Comparison of ENCODE assay signal across 8 cellular contexts in genomic region chr17:27494192-27495091, GRCh38. TPM values are rescaled to one million over a fixed set of nuclear protein-coding genes. Genes with fewer than 3 reads are reported as not detected.
DNase-seq lines count a peak whose midpoint lies in the region; ATAC-seq and TF ChIP-seq lines count a peak whose summit lies in the region.

No MANE protein-coding gene starts in this region.

- in situ Hi-C loops in mammary epithelial cell (cut with MboI; ENCODE audit: low sequenced_read_pairs in 2 of 2), result loop anchor here (10.0 kb wide), 2 partner anchors 60 to 100 kb away; no protein-coding TSS in a partner anchor

- WGBS in mammary epithelial cell (ENCODE audit: low coverage, missing lambda C conversion rate), result 9% methylated on average over 19 of the region's 19 CpGs

- no TSS peak for BruUV-seq in mammary epithelial cell (replicated peaks; lab: Mats Ljungman, UMichigan)

- dilution Hi-C loops in mammary epithelial cell (cut with HindIII; ENCODE audit: low sequenced_read_pairs), result no loop called here

- H3K4me1 ChIP-seq in mammary epithelial cell (ENCODE audit: insufficient read depth, low read length), result peaks cover 22% of the 10 kb centered on the region

- intact Hi-C loops in mammary epithelial cell (cut with micrococcal nuclease), result loop anchor here (1.0 to 5.0 kb wide), 3 partner anchors 106 to 158 kb away; no protein-coding TSS in a partner anchor

- no peak for ATAC-seq in GM19324 (IDR thresholded peaks at IDR 0.05; ENCODE audit: low FRiP score, unreplicated experiment)

- no peaks in the 10 kb centered on the region for H3K27me3 ChIP-seq in AG04450 (ENCODE audit: control insufficient read depth, insufficient read depth, low read length)
- no peaks in the 10 kb centered on the region for H3K27me3 ChIP-seq in mammary epithelial cell (ENCODE audit: insufficient read depth, low read length)

- TF ChIP-seq CTCF in AG04450 (IDR thresholded peaks at IDR 0.05; ENCODE audit: low read depth, low read length), result peak; percentile 27; the same call in 1 of the 2 replicates
- TF ChIP-seq CTCF in mammary epithelial cell (conservative IDR thresholded peaks at IDR 0.05 in 1 of 2, IDR thresholded peaks at IDR 0.05 in 1 of 2; ENCODE audit: extremely low read depth in 1 of 2, insufficient read depth in 1 of 2, low read depth in 1 of 2, low read length in 2 of 2), result peak; percentile 42 to 77

- H3K4me2 ChIP-seq in mammary epithelial cell (ENCODE audit: insufficient read depth, low read depth, low read length), result peak overlapping the region; percentile 80

- peak overlapping the region; percentile 69 for H2AFZ ChIP-seq in mammary epithelial cell (ENCODE audit: low read depth, low read length)

- DNase-seq in AG04450 (ENCODE audit: low read depth, low spot score) (no peak), HuH-7 (ENCODE audit: low spot score) (peak; percentile 57), mammary epithelial cell (peak; percentile 51), kidney tubule cell (ENCODE audit: low spot score) (peak; percentile 76), stromal cell of bone marrow (ENCODE audit: low read depth) (peak; percentile 55), UCSD-AML1 (lab: John Stamatoyannopoulos, UW; ENCODE audit: unreplicated experiment) (no peak), NAMALWA (ENCODE audit: low spot score) (no peak)

- no peaks in the 10 kb centered on the region for H3K79me2 ChIP-seq in mammary epithelial cell (ENCODE audit: insufficient read depth, low read length)

- H4K20me1 ChIP-seq in mammary epithelial cell (ENCODE audit: insufficient read depth, low read length), result no peaks in the 10 kb centered on the region

- POLR2A ChIA-PET in AG04450 (lab: Yijun Ruan, JAX), result no interaction called here

- no peak overlapping the region for H3K27ac ChIP-seq in AG04450 (ENCODE audit: low read depth, low read length)
- H3K27ac ChIP-seq in mammary epithelial cell (ENCODE audit: insufficient read depth, low read depth, low read length), result no peak overlapping the region

- no peaks in the 10 kb centered on the region for H3K9me3 ChIP-seq in AG04450 (ENCODE audit: control insufficient read depth, insufficient read depth, low read length)
- no peaks in the 10 kb centered on the region for H3K9me3 ChIP-seq in mammary epithelial cell (replicated peaks; ENCODE audit: insufficient read depth, low read length)

- H3K9ac ChIP-seq in mammary epithelial cell (ENCODE audit: insufficient read depth, low read length), result peak overlapping the region; percentile 9

- CTCF ChIA-PET in AG04450 (lab: Charles Lee), result interaction anchor here (0.7 to 1.7 kb wide), 3 partner anchors 84 to 258 kb away, joined by 3 to 4 read pairs (median 4); no protein-coding TSS in a partner anchor
- CTCF ChIA-PET in mammary epithelial cell (lab: Charles Lee; ENCODE audit: low non-redundant PET), result interaction anchor here (0.7 to 0.8 kb wide), 3 partner anchors 105 to 140 kb away, joined by 3 to 15 read pairs (median 3); no protein-coding TSS in a partner anchor

- H3K4me3 ChIP-seq in AG04450 (ENCODE audit: low read depth, low read length) (no peak overlapping the region), mammary epithelial cell (replicated peaks in 1 of 3; ENCODE audit: insufficient read depth in 1 of 3, low read depth in 2 of 3, low read length in 3 of 3) (peak overlapping the region; percentile 8 to 34 (median 22))

- no peaks in the 10 kb centered on the region for H3K36me3 ChIP-seq in mammary epithelial cell (ENCODE audit: insufficient read depth, low read length)

RNA-seq across cellular contexts. Expression of gene KSR1, which starts 38.2 kb away (rescaled TPM):
- polyA plus RNA-seq in AG04450 (2011; rRNA removed) (28.2 and 34.9 TPM in 2 replicates), mammary epithelial cell (0.78 TPM)
- polyA minus RNA-seq in AG04450 (2011; rRNA and poly(A)+ RNA removed), result 56.0 and 69.7 TPM in 2 replicates
- total RNA-seq in mammary epithelial cell, result 1 to 10 TPM; 1.6 to 1.7 TPM
- polyA minus RNA-seq in mammary epithelial cell, result 6.8 TPM

Comparison
In these comparisons a context has a peak if more than half of its experiments do, and no peak if none do; other contexts are left out.
1. DNase-seq: peak in HuH-7 (single experiment), mammary epithelial cell (single experiment), kidney tubule cell (single experiment) and stromal cell of bone marrow (single experiment); none in AG04450 (single experiment), UCSD-AML1 (single experiment) and NAMALWA (single experiment).
2. RNA of gene KSR1, which starts 38.2 kb away (polyA plus RNA-seq): 28.2 to 34.9 TPM in AG04450; 0.78 TPM in mammary epithelial cell (single experiment); every median in the first group is over 10 times any median in the second.